In genomic region chr12:12717586-12718381, GRCh38 we compare ENCODE assay signal across 8 cellular contexts. TPM values are rescaled to one million over a fixed set of nuclear protein-coding genes. Genes with fewer than 3 reads are reported as not detected.
A peak's percentile ranks its signal among the peaks of the same experiment; 100 is the strongest.
DNase-seq lines count a peak whose midpoint lies in the region; ATAC-seq and TF ChIP-seq lines count a peak whose summit lies in the region.

No MANE protein-coding gene starts in this region.

- peaks cover 40 to 48% (median 46%) of the 10 kb centered on the region in 3 donors for H3K4me1 Mint-ChIP-seq in IgD-negative memory B cell

- H3K27ac Mint-ChIP-seq in IgD-negative memory B cell, result peak overlapping the region; percentile 95 to 98 (median 96)

- H3K36me3 ChIP-seq in BLaER1 treated with 17β-estradiol and CSF1 and Interleukin-3, amounts not matched to agents 10 nM and 100 nM, result peaks cover 26 to 44% (median 36%) of the 10 kb centered on the region in 11 experiments; a peak in 20 of 22 replicates
- peaks cover 36% of the 10 kb centered on the region for H3K36me3 ChIP-seq in neutrophil

- peak overlapping the region; percentile 76 to 99 (median 90) for H3K4me3 ChIP-seq in BLaER1 treated with 17β-estradiol and CSF1 and Interleukin-3, amounts not matched to agents 10 nM and 100 nM
- H3K4me3 ChIP-seq in neutrophil (ENCODE audit: low read depth in 1 of 2, low read length in 1 of 2), result peak overlapping the region; percentile 91

- H3K4me1 ChIP-seq in BLaER1 treated with 17β-estradiol and CSF1 and Interleukin-3, amounts not matched to agents 10 nM and 100 nM, result peaks cover 50 to 66% (median 57%) of the 10 kb centered on the region in 10 experiments
- H3K4me1 ChIP-seq in neutrophil (ENCODE audit: control insufficient read depth in 1 of 2, insufficient read depth in 1 of 2, low read depth in 1 of 2, low read length in 1 of 2), result peaks cover 62 to 65% of the 10 kb centered on the region in 2 experiments

- H4K20me1 ChIP-seq in BLaER1 treated with 17β-estradiol and CSF1 and Interleukin-3, amounts not matched to agents 10 nM and 100 nM, result peaks cover 9 to 48% (median 23%) of the 10 kb centered on the region in 11 experiments; a peak in 14 of 22 replicates

- no peaks in the 10 kb centered on the region for H3K27me3 ChIP-seq in BLaER1 treated with 17β-estradiol and CSF1 and Interleukin-3, amounts not matched to agents 10 nM and 100 nM
- no peaks in the 10 kb centered on the region for H3K27me3 ChIP-seq in neutrophil

- ATAC-seq in GM18909 (IDR thresholded peaks at IDR 0.05; ENCODE audit: poor library complexity, unreplicated experiment) (peak; percentile 4), GM19467 (IDR thresholded peaks at IDR 0.05; ENCODE audit: unreplicated experiment) (no peak)

- H3K9me3 Mint-ChIP-seq in IgD-negative memory B cell, result no peaks in the 10 kb centered on the region

- H3K36me3 Mint-ChIP-seq in IgD-negative memory B cell, result peaks cover 18% of the 10 kb centered on the region

- peak overlapping the region; percentile 92 to 99 (median 97) for H3K9ac ChIP-seq in BLaER1 treated with 17β-estradiol and CSF1 and Interleukin-3, amounts not matched to agents 10 nM and 100 nM

- DNase-seq in activated CD8-positive, alpha-beta memory T cell treated with anti-CD3 and anti-CD28 coated beads, Interleukin-2, amount 50 U/mL, for 4 hours, result peak; percentile 25
- DNase-seq in foreskin melanocyte, result peak; percentile 27
- DNase-seq in cerebellar nuclear complex (lab: John Stamatoyannopoulos, UW), result no peak

- peak overlapping the region; percentile 91 to 100 (median 99) for H3K27ac ChIP-seq in BLaER1 treated with 17β-estradiol and CSF1 and Interleukin-3, amounts not matched to agents 10 nM and 100 nM
- H3K27ac ChIP-seq in neutrophil, result peak overlapping the region; percentile 95

- no peaks in the 10 kb centered on the region for H3K9me3 ChIP-seq in BLaER1 treated with 17β-estradiol and CSF1 and Interleukin-3, amounts not matched to agents 10 nM and 100 nM (replicated peaks in 1 of 11)
- H3K9me3 ChIP-seq in neutrophil, result no peaks in the 10 kb centered on the region

- TF ChIP-seq CTCF in neutrophil (IDR thresholded peaks at IDR 0.05), result no peak

- peak overlapping the region; percentile 92 to 99 (median 98) for H3K4me3 Mint-ChIP-seq in IgD-negative memory B cell

- H3K4me2 ChIP-seq in BLaER1 treated with 17β-estradiol and CSF1 and Interleukin-3, amounts not matched to agents 10 nM and 100 nM, result peak overlapping the region; percentile 88 to 100 (median 97); a peak in 21 of 22 replicates

- H3K27me3 Mint-ChIP-seq in IgD-negative memory B cell, result no peaks in the 10 kb centered on the region

RNA-seq across cellular contexts. Expression of gene CDKN1B, which starts 0.6 kb away (rescaled TPM):
- 12.5 TPM for polyA plus RNA-seq in IgD-negative memory B cell

RNA-seq across cellular contexts. Expression of gene GPR19, which starts 21.8 kb away (rescaled TPM):
- 0.36 TPM for polyA plus RNA-seq in IgD-negative memory B cell

Comparison
In these comparisons a context has a peak if more than half of its experiments do, and no peak if none do; other contexts are left out.
1. DNase-seq: peak in activated CD8-positive, alpha-beta memory T cell treated with anti-CD3 and anti-CD28 coated beads, Interleukin-2, amount 50 U/mL, for 4 hours (single experiment) and foreskin melanocyte (single experiment); none in cerebellar nuclear complex (0 of 2).